Comparison of ENCODE assay signal across 10 cellular contexts in the genomic region with DNA sequence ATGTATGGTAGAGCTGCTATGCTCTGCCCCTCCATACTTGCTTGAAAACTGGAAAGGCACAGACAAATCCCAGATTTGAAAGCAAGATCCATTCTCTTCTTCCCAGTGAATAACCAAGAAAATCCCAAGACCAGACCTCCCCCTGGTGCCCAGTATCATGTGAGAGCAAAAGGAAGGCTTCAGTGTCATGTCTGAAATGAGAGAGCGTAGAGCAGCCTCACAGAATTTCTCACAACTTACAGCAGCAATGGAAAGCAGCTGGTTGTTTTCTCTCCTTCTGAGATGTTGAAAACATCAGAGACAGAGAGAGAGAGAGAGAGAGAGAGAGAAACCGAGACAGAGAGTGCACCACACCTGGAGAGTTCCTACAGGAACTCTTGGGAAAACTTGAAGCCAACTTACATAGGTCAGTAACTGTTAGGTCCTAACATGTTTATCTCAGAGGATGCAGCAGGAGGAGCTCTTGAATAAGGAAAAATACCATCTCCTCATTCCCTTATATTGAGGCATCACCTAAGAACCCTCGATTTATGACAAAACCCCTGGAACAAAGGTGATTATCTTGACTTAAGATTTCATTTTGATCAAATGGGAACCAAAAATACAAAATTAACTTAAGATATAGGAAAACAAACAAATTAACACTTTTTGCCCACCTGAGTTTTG.
A peak's percentile ranks its signal among the peaks of the same experiment; 100 is the strongest.
DNase-seq lines count a peak whose midpoint lies in the region; ATAC-seq, FAIRE-seq and TF ChIP-seq lines count a peak whose summit lies in the region.
"Had no signal": no experiment of that assay in that cellular context is flagged by ENCODE, and none has a peak within 500 bp of the region (broad histone marks: within the 10 kb centered on the region; RNA-seq: fewer than 3 reads in every experiment).

No MANE protein-coding gene starts in this region.

- no peaks in the 10 kb centered on the region for H3K27me3 Mint-ChIP-seq in activated T-cell treated with anti-CD3 and anti-CD28 coated beads, Interleukin-2, amount 50 U/mL, for 24 hours
- H3K27me3 Mint-ChIP-seq: stimulated activated naive CD8-positive, alpha-beta T cell treated with anti-CD3 and anti-CD28 coated beads, Interleukin-15, Interleukin-2, amounts not matched to agents 100 ng/mL and 50 ng/mL, for 24 hours had no signal

- H3K9me3 Mint-ChIP-seq in activated T-cell treated with anti-CD3 and anti-CD28 coated beads, Interleukin-2, amount 50 U/mL, for 24 hours: no peaks in the 10 kb centered on the region

- H3K4me3 ChIP-seq in BJ (ENCODE audit: low read depth, low read length): no peak overlapping the region
- no peak overlapping the region for H3K4me3 ChIP-seq in GM12878
- H3K4me3 ChIP-seq in vagina: no peak overlapping the region

- 13% methylated on average over 3 of the region's 3 CpGs for WGBS in GM12878 (ENCODE audit: insufficient coverage, insufficient replicate concordance, low lambda C conversion rate, missing lambda C conversion rate)

- SMC1A ChIA-PET in GM12878 (lab: Charles Lee; ENCODE audit: uncharacterized antibody, unreplicated experiment): interaction anchor here (0.6 to 1.3 kb wide), 2 partner anchors 87 to 310 kb away, joined by 4 to 6 read pairs; no protein-coding TSS in a partner anchor

- no peaks in the 10 kb centered on the region for H3K36me3 ChIP-seq in BJ (ENCODE audit: control insufficient read depth, insufficient read depth, low read length)
- H3K36me3 ChIP-seq in GM12878 (ENCODE audit: control insufficient read depth in 2 of 2, insufficient read depth in 2 of 2, low read length in 1 of 2): no peaks in the 10 kb centered on the region
- H3K36me3 ChIP-seq in vagina: no peaks in the 10 kb centered on the region

- TF ChIP-seq RAD21 in Ishikawa (IDR thresholded peaks at IDR 0.05; ENCODE audit: low read depth) (peak; percentile 80), GM12878 (IDR thresholded peaks at IDR 0.05; ENCODE audit: insufficient read depth, low read depth, low read length) (peak; percentile 60)

- RAD21 ChIA-PET in GM12878 (lab: Charles Lee; ENCODE audit: unreplicated experiment): no interaction called here

- H4K20me1 ChIP-seq in GM12878 (ENCODE audit: control insufficient read depth, insufficient read depth): no peaks in the 10 kb centered on the region

- no peak overlapping the region for H3K9ac ChIP-seq in GM12878 (ENCODE audit: control insufficient read depth, insufficient read depth, low read length)

- BruUV-seq in GM12878 (replicated peaks; lab: Mats Ljungman, UMichigan): no TSS peak

- DNase-seq in BJ (ENCODE audit: low read depth) (peak; percentile 0), GM12878 (ENCODE audit: low read depth, low spot score) (no peak), kidney glomerular epithelial cell (lab: John Stamatoyannopoulos, UW) (peak; percentile 58), vagina (ENCODE audit: extremely low spot score in 2 of 2) (no peak), GM19238 (ENCODE audit: insufficient read length, low spot score) (no peak)
- DNase-seq in activated T-cell treated with anti-CD3 and anti-CD28 coated beads, Interleukin-2, amount 50 U/mL, for 24 hours: no peak

- H3K27ac ChIP-seq in GM12878 (ENCODE audit: control insufficient read depth, insufficient read depth) (no peak overlapping the region), vagina (no peak overlapping the region)

- H3K4me1 Mint-ChIP-seq in activated T-cell treated with anti-CD3 and anti-CD28 coated beads, Interleukin-2, amount 50 U/mL, for 24 hours (ENCODE audit: low read depth): no peaks in the 10 kb centered on the region

- no peaks in the 10 kb centered on the region for H3K27me3 ChIP-seq in BJ (ENCODE audit: control insufficient read depth, insufficient read depth, low read length)
- H3K27me3 ChIP-seq in GM12878 (replicated peaks in 1 of 2; ENCODE audit: control insufficient read depth in 2 of 2, insufficient read depth in 2 of 2, low read length in 1 of 2): no peaks in the 10 kb centered on the region
- no peaks in the 10 kb centered on the region for H3K27me3 ChIP-seq in vagina

- in situ Hi-C loops in GM12878 (cut with MboI): no loop called here

- no peak for FAIRE-seq in GM12878 (lab: Jason Lieb, UNC)
- FAIRE-seq: colon had no signal

- H3K4me1 ChIP-seq in GM12878 (ENCODE audit: control insufficient read depth, insufficient read depth, low read length) (no peaks in the 10 kb centered on the region), vagina (no peaks in the 10 kb centered on the region)

- H3K9me3 ChIP-seq in GM12878 (replicated peaks; ENCODE audit: control insufficient read depth, insufficient read depth, low read length) (no peaks in the 10 kb centered on the region), vagina (no peaks in the 10 kb centered on the region)

- no peak overlapping the region for H2AFZ ChIP-seq in GM12878 (ENCODE audit: control insufficient read depth, low read depth, low read length)

- no peak overlapping the region for H3K4me3 Mint-ChIP-seq in activated T-cell treated with anti-CD3 and anti-CD28 coated beads, Interleukin-2, amount 50 U/mL, for 24 hours
- H3K4me3 Mint-ChIP-seq: stimulated activated naive CD8-positive, alpha-beta T cell treated with anti-CD3 and anti-CD28 coated beads, Interleukin-15, Interleukin-2, amounts not matched to agents 100 ng/mL and 50 ng/mL, for 24 hours had no signal

- CTCF ChIA-PET in BJ (lab: Yijun Ruan, JAX): no interaction called here
- CTCF ChIA-PET in GM12878 (lab: Yijun Ruan, JAX): no interaction called here

- H3K27ac Mint-ChIP-seq in activated T-cell treated with anti-CD3 and anti-CD28 coated beads, Interleukin-2, amount 50 U/mL, for 24 hours: no peak overlapping the region
- H3K27ac Mint-ChIP-seq: stimulated activated naive CD8-positive, alpha-beta T cell treated with anti-CD3 and anti-CD28 coated beads, Interleukin-15, Interleukin-2, amounts not matched to agents 100 ng/mL and 50 ng/mL, for 24 hours had no signal

- H3K36me3 Mint-ChIP-seq in activated T-cell treated with anti-CD3 and anti-CD28 coated beads, Interleukin-2, amount 50 U/mL, for 24 hours (ENCODE audit: low read depth): no peaks in the 10 kb centered on the region

- TF ChIP-seq POLR2A in GM12878 (IDR thresholded peaks at IDR 0.05; ENCODE audit: low read depth, low read length): no peak
- TF ChIP-seq POLR2A in vagina (IDR thresholded peaks at IDR 0.05): no peak

- intact Hi-C loops in GM12878 (cut with micrococcal nuclease; ENCODE audit: unreplicated experiment) (no loop called here), vagina (cut with DNase I) (no loop called here)

- POLR2A ChIA-PET in BJ (lab: Charles Lee): no interaction called here
- POLR2A ChIA-PET in GM12878 (lab: Charles Lee): no interaction called here

- H3K79me2 ChIP-seq in GM12878 (ENCODE audit: control insufficient read depth, insufficient read depth, low read length): no peaks in the 10 kb centered on the region

- TF ChIP-seq CTCF in BJ (IDR thresholded peaks at IDR 0.05; ENCODE audit: insufficient read depth, low read depth, low read length) (peak; percentile 45), GM12878 (IDR thresholded peaks at IDR 0.05 in 2 of 3, conservative IDR thresholded peaks at IDR 0.05 in 1 of 3; ENCODE audit: control insufficient read depth in 2 of 3, extremely low read depth in 1 of 3, insufficient read depth in 1 of 3, low read depth in 3 of 3, low read length in 3 of 3) (peak in 2 of 3 experiments; percentile 17 to 59; a peak in 3 of 6 replicates), vagina (IDR thresholded peaks at IDR 0.05) (no peak)

- ATAC-seq in GM12878 (peak; percentile 57; the same call in 2 of the 3 replicates), HG02642 (IDR thresholded peaks at IDR 0.05; ENCODE audit: poor library complexity, unreplicated experiment) (no peak)

- no peak overlapping the region for H3K4me2 ChIP-seq in GM12878 (ENCODE audit: control insufficient read depth, insufficient read depth)

- TF ChIP-seq EP300 in Ishikawa (IDR thresholded peaks at IDR 0.05; ENCODE audit: borderline replicate concordance) (no peak), GM12878 (IDR thresholded peaks at IDR 0.05; ENCODE audit: borderline replicate concordance in 1 of 2, control insufficient read depth in 1 of 2, low read depth in 2 of 2, low read length in 2 of 2) (no peak)

TF ChIP-seq in Ishikawa, 13 proteins besides CTCF, POLR2A, EP300 and RAD21 (continues in another document):
- no peak for TF ChIP-seq CREB1 (IDR thresholded peaks at IDR 0.05; ENCODE audit: low read depth)
- no peak for TF ChIP-seq YY1 (IDR thresholded peaks at IDR 0.05; ENCODE audit: low read depth)
- TF ChIP-seq FOXM1 (IDR thresholded peaks at IDR 0.05; ENCODE audit: borderline replicate concordance, low read depth): no peak
- TF ChIP-seq, protein P1, sequence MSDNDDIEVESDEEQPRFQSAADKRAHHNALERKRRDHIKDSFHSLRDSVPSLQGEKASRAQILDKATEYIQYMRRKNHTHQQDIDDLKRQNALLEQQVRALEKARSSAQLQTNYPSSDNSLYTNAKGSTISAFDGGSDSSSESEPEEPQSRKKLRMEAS (IDR thresholded peaks at IDR 0.05): no peak
- TF ChIP-seq ZBTB7A (IDR thresholded peaks at IDR 0.05; ENCODE audit: low read depth): no peak
- TF ChIP-seq, protein P2, sequence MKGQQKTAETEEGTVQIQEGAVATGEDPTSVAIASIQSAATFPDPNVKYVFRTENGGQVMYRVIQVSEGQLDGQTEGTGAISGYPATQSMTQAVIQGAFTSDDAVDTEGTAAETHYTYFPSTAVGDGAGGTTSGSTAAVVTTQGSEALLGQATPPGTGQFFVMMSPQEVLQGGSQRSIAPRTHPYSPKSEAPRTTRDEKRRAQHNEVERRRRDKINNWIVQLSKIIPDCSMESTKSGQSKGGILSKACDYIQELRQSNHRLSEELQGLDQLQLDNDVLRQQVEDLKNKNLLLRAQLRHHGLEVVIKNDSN (IDR thresholded peaks at IDR 0.05): no peak
- TF ChIP-seq NFIC (IDR thresholded peaks at IDR 0.05): no peak
- no peak for TF ChIP-seq TEAD4 (IDR thresholded peaks at IDR 0.05)

TF ChIP-seq in GM12878, 131 proteins besides CTCF, POLR2A, EP300 and RAD21:
- TF ChIP-seq BCL11A (IDR thresholded peaks at IDR 0.05; ENCODE audit: low read depth, low read length) (no peak), SMC3 (IDR thresholded peaks at IDR 0.05; ENCODE audit: borderline replicate concordance, low read length) (peak; percentile 47; the same call in 1 of the 2 replicates)

Comparison
In these comparisons a context has a peak if more than half of its experiments do, and no peak if none do; other contexts are left out.
1. DNase-seq: peak in BJ (single experiment) and kidney glomerular epithelial cell (single experiment); none in GM12878 (single experiment), vagina (0 of 2), activated T-cell treated with anti-CD3 and anti-CD28 coated beads, Interleukin-2, amount 50 U/mL, for 24 hours (single experiment) and GM19238 (single experiment).
2. CTCF ChIP-seq: peak in BJ (single experiment) and GM12878 (2 of 3); none in vagina (0 of 3).